In the genomic region with DNA sequence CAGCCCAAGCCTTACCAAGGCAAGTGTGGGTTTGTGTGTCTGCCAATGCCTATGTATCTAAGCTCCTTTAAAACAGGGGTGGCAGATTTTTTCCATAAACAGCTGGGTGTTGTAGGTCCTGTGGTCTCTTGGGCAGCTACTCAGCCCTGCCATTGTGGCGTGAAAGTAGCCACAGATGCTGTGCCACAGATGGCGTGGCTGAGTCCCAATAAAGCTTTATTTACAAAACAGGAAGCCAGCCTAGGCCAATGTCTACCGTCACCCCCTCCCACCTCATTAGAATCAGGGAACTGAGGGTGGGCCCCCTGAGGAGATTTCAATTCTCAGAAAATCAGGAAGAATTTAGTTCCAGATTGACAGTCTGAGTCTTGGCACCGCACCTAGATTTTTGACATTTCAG, we compare ENCODE assay signal across 19 cellular contexts.
"Had no signal": no experiment of that assay in that cellular context is flagged by ENCODE, and none has a peak within 500 bp of the region (broad histone marks: within the 10 kb centered on the region; RNA-seq: fewer than 3 reads in every experiment).

No MANE protein-coding gene starts in this region.

- H3K9me3 ChIP-seq: esophagus squamous epithelium, gastrocnemius medialis, heart right ventricle, lower lobe of right lung had no signal

- H3K27ac ChIP-seq: coronary artery, dorsolateral prefrontal cortex, esophagus squamous epithelium, gastrocnemius medialis, heart right ventricle, left lung, lower lobe of right lung had no signal

- H3K4me1 ChIP-seq: esophagus squamous epithelium, gastrocnemius medialis, heart right ventricle, left lung, lower lobe of right lung had no signal

- H3K4me3 ChIP-seq: coronary artery, dorsolateral prefrontal cortex, esophagus squamous epithelium, gastrocnemius medialis, heart right ventricle, left lung, lower lobe of right lung, mucosa of descending colon had no signal

- H3K27me3 ChIP-seq: gastrocnemius medialis had no signal

- DNase-seq: dermis blood vessel endothelial cell; dorsolateral prefrontal cortex; effector CD4-positive, alpha-beta T cell; effector memory CD4-positive, alpha-beta T cell; esophagus squamous epithelium; foreskin fibroblast; foreskin melanocyte; gastrocnemius medialis; glutamatergic neuron; head of caudate nucleus; heart right ventricle; hippocampal formation; left cardiac atrium; left lung; left ventricle myocardium superior; lower lobe of right lung; mesenchymal stem cell; mucosa of descending colon had no signal

- H3K36me3 ChIP-seq: esophagus squamous epithelium, gastrocnemius medialis, heart right ventricle, left lung, lower lobe of right lung had no signal

- ATAC-seq: gastrocnemius medialis, heart right ventricle, left cardiac atrium, left lung, left ventricle myocardium superior, lower lobe of right lung, mucosa of descending colon had no signal
